Comparison of ENCODE assay signal across 4 cellular contexts in genomic region chr1:99475991-99476532, GRCh38.
"Had no signal": no experiment of that assay in that cellular context is flagged by ENCODE, and none has a peak within 500 bp of the region (broad histone marks: within the 10 kb centered on the region; RNA-seq: fewer than 3 reads in every experiment).

No MANE protein-coding gene starts in this region.

- DNase-seq: GM23248, H9, HCEC 1CT had no signal

- H3K4me3 Mint-ChIP-seq: H9 had no signal

- H3K27ac ChIP-seq: GM23248 had no signal

- H3K4me3 ChIP-seq: GM23248, K562 had no signal

- H3K9me3 Mint-ChIP-seq: H9 had no signal

- H3K4me1 Mint-ChIP-seq: H9 had no signal

- H3K9ac ChIP-seq: GM23248 had no signal

- ATAC-seq: K562 had no signal

- H2AFZ ChIP-seq: GM23248 had no signal
